ENCODE assay signal across 10 cellular contexts in genomic region chr4:33649015-33649414, GRCh38.
A peak's percentile ranks its signal among the peaks of the same experiment; 100 is the strongest.
DNase-seq lines count a peak whose midpoint lies in the region; ATAC-seq and TF ChIP-seq lines count a peak whose summit lies in the region.
"Had no signal": no experiment of that assay in that cellular context is flagged by ENCODE, and none has a peak within 500 bp of the region (broad histone marks: within the 10 kb centered on the region; RNA-seq: fewer than 3 reads in every experiment).

No MANE protein-coding gene starts in this region.

- H3K27me3 ChIP-seq in HCT116 (ENCODE audit: insufficient read depth, low read length) = no peaks in the 10 kb centered on the region
- H3K27me3 ChIP-seq in WERI-Rb-1 (ENCODE audit: insufficient read depth, low read depth, severe bottlenecking) = no peaks in the 10 kb centered on the region
- H3K27me3 ChIP-seq: dorsolateral prefrontal cortex had no signal

- H3K9me2 ChIP-seq in HCT116 (ENCODE audit: insufficient read depth) = 0 out of 2 replicates have a peak, but pooled peaks cover 3% of the 10 kb centered on the region

- CTCF ChIA-PET in HCT116 (lab: Charles Lee) = interaction anchor here (0.6 to 1.5 kb wide), 5 partner anchors 9 to 1072 kb away, joined by 3 to 6 read pairs (median 4); no protein-coding TSS in a partner anchor

- no peak overlapping the region for H3K4me3 ChIP-seq in HCT116 (replicated peaks in 1 of 2; ENCODE audit: low read depth in 1 of 2, low read length in 2 of 2)
- H3K4me3 ChIP-seq in WERI-Rb-1 (ENCODE audit: low read depth, low read length) = no peak overlapping the region
- H3K4me3 ChIP-seq: dorsolateral prefrontal cortex had no signal

- no peaks in the 10 kb centered on the region for H3K79me2 ChIP-seq in HCT116 (ENCODE audit: insufficient read depth, low read length)

- H2AFZ ChIP-seq in HCT116 (ENCODE audit: low read depth, low read length, poor library complexity, severe bottlenecking) = no peak overlapping the region

- TF ChIP-seq POLR2A in HCT116 (IDR thresholded peaks at IDR 0.05; ENCODE audit: borderline replicate concordance, extremely low read depth, insufficient read depth, insufficient read length) = no peak

- RAD21 ChIA-PET in HCT116 (lab: Charles Lee; ENCODE audit: low non-redundant PET in 1 of 2, low total read pairs in 2 of 2, uncharacterized antibody in 2 of 2, unreplicated experiment in 2 of 2) = no interaction called here

- peak; percentile 72 for TF ChIP-seq RAD21 in HCT116 (IDR thresholded peaks at IDR 0.05; ENCODE audit: low read depth)

- H3K4me1 ChIP-seq in HCT116 (ENCODE audit: control insufficient read depth in 1 of 2, insufficient read depth in 2 of 2, low read length in 2 of 2) = no peaks in the 10 kb centered on the region

- POLR2A ChIA-PET in HCT116 (lab: Charles Lee) = no interaction called here

- intact Hi-C loops in HCT116 (cut with micrococcal nuclease) = loop anchor here (1.0 to 10.0 kb wide), 2 partner anchors 676 to 1071 kb away; no protein-coding TSS in a partner anchor

- H3K4me2 ChIP-seq in HCT116 (ENCODE audit: low read length) = no peak overlapping the region

- ATAC-seq in HCT116 = peak; percentile 71
- ATAC-seq in HG02610 (IDR thresholded peaks at IDR 0.05; ENCODE audit: unreplicated experiment) = no peak

- H4K20me1 ChIP-seq in HCT116 (ENCODE audit: insufficient read depth) = no peaks in the 10 kb centered on the region

- TF ChIP-seq CTCF in HCT116 (IDR thresholded peaks at IDR 0.05 in 2 of 3, conservative IDR thresholded peaks at IDR 0.05 in 1 of 3; ENCODE audit: borderline replicate concordance in 1 of 3, insufficient read depth in 1 of 3, low read depth in 2 of 3, low read length in 2 of 3) (peak; percentile 27 to 77 (median 74); a peak in 5 of 6 replicates), WERI-Rb-1 (IDR thresholded peaks at IDR 0.05; ENCODE audit: low read depth, low read length) (peak; percentile 63)

- H3K27ac ChIP-seq in HCT116 (ENCODE audit: low read depth, low read length) (no peak overlapping the region), WERI-Rb-1 (no peak overlapping the region)
- H3K27ac ChIP-seq: dorsolateral prefrontal cortex had no signal

- in situ Hi-C loops in ACHN (cut with HindIII; ENCODE audit: low pct_ligation_motif_present, low pct_unique_long_range_greater_than_20kb, low sequenced_read_pairs) = no loop called here

- H3K36me3 ChIP-seq in HCT116 (ENCODE audit: control insufficient read depth in 1 of 2, insufficient read depth in 2 of 2, low read length in 2 of 2) = no peaks in the 10 kb centered on the region
- H3K36me3 ChIP-seq in WERI-Rb-1 = no peaks in the 10 kb centered on the region

- DNase-seq in ACHN = peak; percentile 22
- peak; percentile 21 for DNase-seq in HCT116 (ENCODE audit: low read depth, low spot score)
- DNase-seq in WERI-Rb-1 = peak; percentile 18
- peak; percentile 3 for DNase-seq in iPS-NIHi11 (ENCODE audit: low spot score)
- no peak for DNase-seq in retina
- no peak for DNase-seq in central memory CD4-positive, alpha-beta T cell
- no peak for DNase-seq in activated naive CD4-positive, alpha-beta T cell treated with anti-CD3 and anti-CD28 coated beads, Interleukin-2, amount 50 U/mL, for 16 hours
- DNase-seq: Calu3, dorsolateral prefrontal cortex had no signal

- no TSS peak for BruUV-seq in HCT116 (replicated peaks; lab: Mats Ljungman, UMichigan)

- H3K9me3 ChIP-seq in HCT116 (ENCODE audit: control insufficient read depth in 1 of 2, insufficient read depth in 1 of 2, low read depth in 1 of 2, low read length in 2 of 2) (no peaks in the 10 kb centered on the region), WERI-Rb-1 (ENCODE audit: severe bottlenecking) (no peaks in the 10 kb centered on the region)

- no peak overlapping the region for H3K9ac ChIP-seq in HCT116 (ENCODE audit: low read length)

TF ChIP-seq in HCT116, 20 proteins besides CTCF, POLR2A, EP300 and RAD21:
- no peak for TF ChIP-seq CBX3 (IDR thresholded peaks at IDR 0.05; ENCODE audit: low read depth)
- no peak for TF ChIP-seq MAX (IDR thresholded peaks at IDR 0.05)
- no peak for TF ChIP-seq ZBTB33 (IDR thresholded peaks at IDR 0.05; ENCODE audit: extremely low read depth, insufficient replicate concordance, low read length)
- TF ChIP-seq CEBPB (IDR thresholded peaks at IDR 0.05; ENCODE audit: low read depth) = peak; percentile 60; the same call in 1 of the 2 replicates
- TF ChIP-seq EZH2 (IDR thresholded peaks at IDR 0.05) = no peak
- TF ChIP-seq FOSL1 (IDR thresholded peaks at IDR 0.05; ENCODE audit: low read depth) = no peak
- TF ChIP-seq ZNF274 (IDR thresholded peaks at IDR 0.05; ENCODE audit: low read depth, low read length) = no peak
- no peak for TF ChIP-seq EGR1 (IDR thresholded peaks at IDR 0.05; ENCODE audit: low read depth)

Comparison
In these comparisons a context has a peak if more than half of its experiments do, and no peak if none do; other contexts are left out.
1. DNase-seq: peak in ACHN (single experiment), HCT116 (single experiment), WERI-Rb-1 (single experiment) and iPS-NIHi11 (single experiment); none in retina (single experiment), central memory CD4-positive, alpha-beta T cell (single experiment) and activated naive CD4-positive, alpha-beta T cell treated with anti-CD3 and anti-CD28 coated beads, Interleukin-2, amount 50 U/mL, for 16 hours (single experiment).